1 cellular context compared by ENCODE assay signal in the genomic region with DNA sequence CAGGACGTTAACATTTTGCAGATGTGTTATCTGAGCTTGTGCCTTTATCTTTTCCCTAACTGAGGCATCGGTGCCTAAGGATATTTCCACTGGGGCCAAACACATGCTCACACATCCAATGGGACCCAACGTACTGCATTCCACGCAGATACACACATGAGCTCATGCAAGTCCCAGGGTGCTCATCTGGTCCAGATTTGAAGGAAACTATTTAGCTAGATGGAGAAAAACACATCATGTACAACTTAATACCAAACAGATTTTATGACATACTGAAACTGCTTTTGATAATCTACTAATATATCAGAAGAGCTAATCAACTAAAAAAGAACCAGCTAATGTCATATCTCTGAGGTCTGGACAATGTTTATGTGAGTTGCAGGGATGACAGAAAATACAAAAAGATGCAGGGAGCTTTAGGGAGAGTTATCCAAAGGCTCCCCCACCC.
TF ChIP-seq lines count a peak whose summit lies in the region.

No MANE protein-coding gene starts in this region.

TF ChIP-seq in HepG2, 621 proteins besides CTCF, POLR2A, EP300 and RAD21:
- TF ChIP-seq NCOA2 (CRISPR knock-in tag; IDR thresholded peaks at IDR 0.05) (no peak), SSRP1 (CRISPR knock-in tag; IDR thresholded peaks at IDR 0.05) (no peak), ZFP1 (CRISPR knock-in tag; IDR thresholded peaks at IDR 0.05) (no peak), ZBTB42 (CRISPR knock-in tag; IDR thresholded peaks at IDR 0.05) (no peak), ZNF556 (CRISPR knock-in tag; IDR thresholded peaks at IDR 0.05; ENCODE audit: borderline replicate concordance) (no peak), KDM3A (CRISPR knock-in tag; IDR thresholded peaks at IDR 0.05; ENCODE audit: low read depth) (no peak), ZNF652 (CRISPR knock-in tag; IDR thresholded peaks at IDR 0.05; ENCODE audit: borderline replicate concordance, low read depth) (no peak), AKNA (CRISPR knock-in tag; IDR thresholded peaks at IDR 0.05; ENCODE audit: borderline replicate concordance) (no peak), ZNF225 (CRISPR knock-in tag; IDR thresholded peaks at IDR 0.05) (no peak), RFXANK (CRISPR knock-in tag; IDR thresholded peaks at IDR 0.05) (no peak), ZNF792 (CRISPR knock-in tag; IDR thresholded peaks at IDR 0.05) (no peak), TP53 (CRISPR knock-in tag; conservative IDR thresholded peaks at IDR 0.05) (no peak)
- TF ChIP-seq, protein P1, sequence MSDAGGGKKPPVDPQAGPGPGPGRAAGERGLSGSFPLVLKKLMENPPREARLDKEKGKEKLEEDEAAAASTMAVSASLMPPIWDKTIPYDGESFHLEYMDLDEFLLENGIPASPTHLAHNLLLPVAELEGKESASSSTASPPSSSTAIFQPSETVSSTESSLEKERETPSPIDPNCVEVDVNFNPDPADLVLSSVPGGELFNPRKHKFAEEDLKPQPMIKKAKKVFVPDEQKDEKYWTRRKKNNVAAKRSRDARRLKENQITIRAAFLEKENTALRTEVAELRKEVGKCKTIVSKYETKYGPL (CRISPR knock-in tag; IDR thresholded peaks at IDR 0.05) = no peak
